In genomic region chr7:148590533-148590932, GRCh38 we compare ENCODE assay signal across 23 cellular contexts. TPM values are rescaled to one million over a fixed set of nuclear protein-coding genes. Genes with fewer than 3 reads are reported as not detected.
"Had no signal": no experiment of that assay in that cellular context is flagged by ENCODE, and none has a peak within 500 bp of the region (broad histone marks: within the 10 kb centered on the region; RNA-seq: fewer than 3 reads in every experiment).

TSS of gene C7orf33 (plus strand) at chr7:148590766. CDS start at chr7:148590926, 160 bp downstream.

- H3K9me3 ChIP-seq: adrenal gland, left ventricle myocardium inferior, suprapubic skin had no signal

- H3K36me3 ChIP-seq: adrenal gland, cardiac muscle cell, left ventricle myocardium inferior, suprapubic skin had no signal

- H3K36me3 Mint-ChIP-seq: activated naive CD4-positive, alpha-beta T cell treated with anti-CD3 and anti-CD28 coated beads, Interleukin-2, amount 50 U/mL, for 24 hours; memory B cell; naive thymus-derived CD8-positive, alpha-beta T cell had no signal

- ATAC-seq: naive thymus-derived CD8-positive, alpha-beta T cell; right cardiac atrium had no signal

- H3K4me3 ChIP-seq: adrenal gland, cardiac muscle cell, dorsolateral prefrontal cortex, left ventricle myocardium inferior, skin epidermis, suprapubic skin had no signal

- H3K27ac ChIP-seq: adrenal gland, cardiac muscle cell, dorsolateral prefrontal cortex, left ventricle myocardium inferior, skin epidermis, suprapubic skin had no signal

- H3K9me3 Mint-ChIP-seq: activated CD4-positive, alpha-beta memory T cell treated with anti-CD3 and anti-CD28 coated beads, Interleukin-2, amount 10 ng/mL, durations not matched to agents 7 days and 5 days; activated naive CD4-positive, alpha-beta T cell treated with anti-CD3 and anti-CD28 coated beads, Interleukin-2, amount 50 U/mL, for 24 hours; memory B cell; naive thymus-derived CD8-positive, alpha-beta T cell; stimulated activated naive CD8-positive, alpha-beta T cell treated with anti-CD3 and anti-CD28 coated beads, Interleukin-15, Interleukin-2, amounts not matched to agents 100 ng/mL and 50 ng/mL, for 24 hours had no signal

- H3K4me3 Mint-ChIP-seq: activated CD4-positive, alpha-beta memory T cell treated with anti-CD3 and anti-CD28 coated beads, Interleukin-2, amount 10 ng/mL, durations not matched to agents 7 days and 5 days; activated naive CD4-positive, alpha-beta T cell treated with anti-CD3 and anti-CD28 coated beads, Interleukin-2, amount 50 U/mL, for 24 hours; memory B cell; naive thymus-derived CD8-positive, alpha-beta T cell; stimulated activated naive CD8-positive, alpha-beta T cell treated with anti-CD3 and anti-CD28 coated beads, Interleukin-15, Interleukin-2, amounts not matched to agents 100 ng/mL and 50 ng/mL, for 24 hours had no signal

- DNase-seq: activated CD4-positive, alpha-beta memory T cell treated with anti-CD3 and anti-CD28 coated beads, Interleukin-2, amount 10 ng/mL, durations not matched to agents 7 days and 5 days; activated CD4-positive, alpha-beta T cell treated with anti-CD3 and anti-CD28 coated beads for 4 hours; activated effector memory CD4-positive, alpha-beta T cell treated with anti-CD3 and anti-CD28 coated beads, Interleukin-2, amount 50 U/mL, for 16 hours; activated T-cell treated with anti-CD3 and anti-CD28 coated beads, Interleukin-2, amount 50 U/mL, for 48 hours; adrenal gland; dorsolateral prefrontal cortex; hippocampal formation; kidney; left ventricle myocardium inferior; naive thymus-derived CD8-positive, alpha-beta T cell; right cardiac atrium; stimulated activated CD4-positive, alpha-beta T cell treated with anti-CD3 and anti-CD28 coated beads, Interleukin-4, amount 100 ng/mL, for 4 hours; stimulated activated CD8-positive, alpha-beta memory T cell treated with anti-CD3 and anti-CD28 coated beads, Interleukin-4, amount 100 ng/mL, for 48 hours; trophoblast cell had no signal

- H3K27me3 Mint-ChIP-seq: activated naive CD4-positive, alpha-beta T cell treated with anti-CD3 and anti-CD28 coated beads, Interleukin-2, amount 50 U/mL, for 24 hours had no signal

- H3K4me1 ChIP-seq: adrenal gland, left ventricle myocardium inferior, suprapubic skin had no signal

- H3K27me3 ChIP-seq: adrenal gland, cardiac muscle cell had no signal

- H3K27ac Mint-ChIP-seq: activated CD4-positive, alpha-beta memory T cell treated with anti-CD3 and anti-CD28 coated beads, Interleukin-2, amount 10 ng/mL, durations not matched to agents 7 days and 5 days; activated naive CD4-positive, alpha-beta T cell treated with anti-CD3 and anti-CD28 coated beads, Interleukin-2, amount 50 U/mL, for 24 hours; memory B cell; naive thymus-derived CD8-positive, alpha-beta T cell; stimulated activated naive CD8-positive, alpha-beta T cell treated with anti-CD3 and anti-CD28 coated beads, Interleukin-15, Interleukin-2, amounts not matched to agents 100 ng/mL and 50 ng/mL, for 24 hours had no signal

- H3K4me1 Mint-ChIP-seq: activated CD4-positive, alpha-beta memory T cell treated with anti-CD3 and anti-CD28 coated beads, Interleukin-2, amount 10 ng/mL, durations not matched to agents 7 days and 5 days; activated naive CD4-positive, alpha-beta T cell treated with anti-CD3 and anti-CD28 coated beads, Interleukin-2, amount 50 U/mL, for 24 hours; memory B cell had no signal

RNA-seq across cellular contexts. Expression of gene C7orf33, which starts in this region (rescaled TPM):
- total RNA-seq: activated CD4-positive, alpha-beta memory T cell treated with anti-CD3 and anti-CD28 coated beads, Interleukin-2, amount 10 ng/mL, durations not matched to agents 7 days and 5 days; adrenal gland; cardiac muscle cell; dorsolateral prefrontal cortex; kidney; left ventricle myocardium inferior; mucosa of gallbladder; naive thymus-derived CD8-positive, alpha-beta T cell; posterior vena cava; right cardiac atrium; suprapubic skin had no signal
- polyA plus RNA-seq: adrenal gland; cardiac muscle cell; esophagus; naive thymus-derived CD8-positive, alpha-beta T cell; right cardiac atrium had no signal
